In the genomic region with DNA sequence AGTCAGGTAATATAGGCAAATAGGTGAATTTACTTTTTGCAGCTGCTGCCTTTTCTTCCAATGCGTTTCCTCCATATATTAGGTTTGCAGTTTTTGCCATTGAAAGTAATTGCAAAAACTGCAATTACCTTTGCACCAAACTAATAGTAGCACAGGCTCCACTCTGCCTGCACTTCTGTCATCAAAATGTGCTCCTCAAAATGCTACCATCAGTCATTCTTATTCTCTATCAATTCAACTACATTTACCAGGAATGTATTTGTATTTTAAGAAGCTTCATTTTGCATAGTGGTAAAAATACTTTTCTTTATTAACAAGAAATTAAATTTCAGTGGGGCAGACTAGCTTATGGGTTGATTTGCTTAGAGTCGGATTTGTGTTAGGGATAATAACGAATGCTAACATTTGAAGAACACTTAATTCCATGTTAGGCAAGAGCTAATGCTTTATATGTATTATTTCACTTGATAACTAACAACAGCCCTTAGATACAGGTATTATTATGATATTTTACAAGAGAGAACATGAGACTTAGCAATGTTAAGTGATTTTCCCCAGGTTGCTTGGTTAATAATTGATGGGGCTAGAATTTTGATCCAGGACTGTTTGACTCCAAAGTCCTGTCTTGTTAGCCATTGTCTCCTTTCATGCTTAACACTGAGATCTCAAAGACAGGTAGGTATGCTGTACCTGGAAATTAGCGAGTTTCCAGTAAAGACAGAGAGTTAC, we compare ENCODE assay signal across 1 cellular context.
TF ChIP-seq lines count a peak whose summit lies in the region.

No MANE protein-coding gene starts in this region.

TF ChIP-seq in GM23338, 12 proteins besides CTCF, POLR2A, EP300 and RAD21 (continued from another document):
- TF ChIP-seq, protein P1, sequence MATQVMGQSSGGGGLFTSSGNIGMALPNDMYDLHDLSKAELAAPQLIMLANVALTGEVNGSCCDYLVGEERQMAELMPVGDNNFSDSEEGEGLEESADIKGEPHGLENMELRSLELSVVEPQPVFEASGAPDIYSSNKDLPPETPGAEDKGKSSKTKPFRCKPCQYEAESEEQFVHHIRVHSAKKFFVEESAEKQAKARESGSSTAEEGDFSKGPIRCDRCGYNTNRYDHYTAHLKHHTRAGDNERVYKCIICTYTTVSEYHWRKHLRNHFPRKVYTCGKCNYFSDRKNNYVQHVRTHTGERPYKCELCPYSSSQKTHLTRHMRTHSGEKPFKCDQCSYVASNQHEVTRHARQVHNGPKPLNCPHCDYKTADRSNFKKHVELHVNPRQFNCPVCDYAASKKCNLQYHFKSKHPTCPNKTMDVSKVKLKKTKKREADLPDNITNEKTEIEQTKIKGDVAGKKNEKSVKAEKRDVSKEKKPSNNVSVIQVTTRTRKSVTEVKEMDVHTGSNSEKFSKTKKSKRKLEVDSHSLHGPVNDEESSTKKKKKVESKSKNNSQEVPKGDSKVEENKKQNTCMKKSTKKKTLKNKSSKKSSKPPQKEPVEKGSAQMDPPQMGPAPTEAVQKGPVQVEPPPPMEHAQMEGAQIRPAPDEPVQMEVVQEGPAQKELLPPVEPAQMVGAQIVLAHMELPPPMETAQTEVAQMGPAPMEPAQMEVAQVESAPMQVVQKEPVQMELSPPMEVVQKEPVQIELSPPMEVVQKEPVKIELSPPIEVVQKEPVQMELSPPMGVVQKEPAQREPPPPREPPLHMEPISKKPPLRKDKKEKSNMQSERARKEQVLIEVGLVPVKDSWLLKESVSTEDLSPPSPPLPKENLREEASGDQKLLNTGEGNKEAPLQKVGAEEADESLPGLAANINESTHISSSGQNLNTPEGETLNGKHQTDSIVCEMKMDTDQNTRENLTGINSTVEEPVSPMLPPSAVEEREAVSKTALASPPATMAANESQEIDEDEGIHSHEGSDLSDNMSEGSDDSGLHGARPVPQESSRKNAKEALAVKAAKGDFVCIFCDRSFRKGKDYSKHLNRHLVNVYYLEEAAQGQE (IDR thresholded peaks at IDR 0.05; ENCODE audit: unreplicated experiment) = no peak
- TF ChIP-seq, protein P2, sequence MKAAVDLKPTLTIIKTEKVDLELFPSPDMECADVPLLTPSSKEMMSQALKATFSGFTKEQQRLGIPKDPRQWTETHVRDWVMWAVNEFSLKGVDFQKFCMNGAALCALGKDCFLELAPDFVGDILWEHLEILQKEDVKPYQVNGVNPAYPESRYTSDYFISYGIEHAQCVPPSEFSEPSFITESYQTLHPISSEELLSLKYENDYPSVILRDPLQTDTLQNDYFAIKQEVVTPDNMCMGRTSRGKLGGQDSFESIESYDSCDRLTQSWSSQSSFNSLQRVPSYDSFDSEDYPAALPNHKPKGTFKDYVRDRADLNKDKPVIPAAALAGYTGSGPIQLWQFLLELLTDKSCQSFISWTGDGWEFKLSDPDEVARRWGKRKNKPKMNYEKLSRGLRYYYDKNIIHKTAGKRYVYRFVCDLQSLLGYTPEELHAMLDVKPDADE (IDR thresholded peaks at IDR 0.05) = no peak
- TF ChIP-seq ZNF114 (CRISPR knock-in tag; IDR thresholded peaks at IDR 0.05) = no peak
- no peak for TF ChIP-seq JUNB (IDR thresholded peaks at IDR 0.05; ENCODE audit: unreplicated experiment)
- no peak for TF ChIP-seq CREB1 (CRISPR knock-in tag; IDR thresholded peaks at IDR 0.05; ENCODE audit: low read depth)
- no peak for TF ChIP-seq EZH2phosphoT487 (IDR thresholded peaks at IDR 0.05; ENCODE audit: unreplicated experiment)
- no peak for TF ChIP-seq POLR2AphosphoS5 (IDR thresholded peaks at IDR 0.05; ENCODE audit: low read depth)
- no peak for TF ChIP-seq STAT1 (IDR thresholded peaks at IDR 0.05; ENCODE audit: unreplicated experiment)
